ENCODE assay signal across 6 cellular contexts in the genomic region with DNA sequence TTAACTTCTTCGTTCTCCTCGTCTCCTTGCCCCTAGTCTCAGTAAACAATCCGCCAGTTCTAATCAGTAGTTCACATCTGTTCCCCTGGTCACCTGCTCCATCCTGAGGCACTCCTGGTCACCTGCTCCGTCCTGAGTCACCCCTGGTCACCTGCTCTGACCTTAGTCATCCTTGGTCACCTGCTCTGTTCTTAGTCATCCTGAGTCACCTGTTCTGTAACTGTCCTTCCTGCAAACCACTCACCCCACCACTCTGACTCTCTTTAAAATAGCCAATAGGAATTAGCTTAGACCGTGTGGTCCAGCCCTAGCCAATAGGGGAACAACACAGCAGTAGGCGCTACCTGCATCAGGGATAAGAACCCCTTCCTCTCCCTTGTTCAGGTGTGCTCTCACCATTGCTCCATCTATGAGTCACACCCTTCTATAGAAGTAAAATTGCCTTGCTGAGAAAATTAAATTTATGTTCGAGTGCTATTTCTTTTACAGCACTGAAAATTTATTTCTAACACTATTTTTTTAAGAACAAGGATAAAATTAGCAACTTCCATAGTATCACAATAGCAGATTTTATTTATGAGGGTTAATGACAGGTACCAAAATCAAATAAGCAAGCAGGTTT.
A peak's percentile ranks its signal among the peaks of the same experiment; 100 is the strongest.
DNase-seq lines count a peak whose midpoint lies in the region; ATAC-seq, FAIRE-seq and TF ChIP-seq lines count a peak whose summit lies in the region.
"Not testable (repeated sequence)": the region's sequence is repeated elsewhere in the genome, so short reads cannot be mapped to it uniquely, and the experiment has no call there.

No MANE protein-coding gene starts in this region.

- WGBS in K562 (ENCODE audit: insufficient coverage, low coverage, missing lambda C conversion rate) = 1% methylated on average over 6 of the region's 7 CpGs
- WGBS in esophagus muscularis mucosa = 92% methylated on average over 7 of the region's 7 CpGs
- 18% methylated on average over 7 of the region's 7 CpGs for WGBS in HepG2 (ENCODE audit: low lambda C conversion rate)

- CTCF ChIA-PET in HEK293 (lab: Yijun Ruan, JAX); K562 (lab: Yijun Ruan, JAX; ENCODE audit: low intra/inter-chr PET ratio); HepG2 (lab: Yijun Ruan, JAX; ENCODE audit: low intra/inter-chr PET ratio, low total read pairs): not testable (repeated sequence)

- not testable (repeated sequence) for H3K4me1 ChIP-seq in HEK293 (ENCODE audit: control insufficient read depth, insufficient read depth, low read length); K562 (replicated peaks in 1 of 2; ENCODE audit: control insufficient read depth in 2 of 2, insufficient read depth in 2 of 2, low read length in 2 of 2); esophagus muscularis mucosa
- H3K4me1 ChIP-seq in HepG2 (ENCODE audit: insufficient read depth, low read length) = peaks cover 51% of the 10 kb centered on the region

- H2AFZ ChIP-seq in K562 (ENCODE audit: low read depth, low read length); HepG2 (ENCODE audit: low read length): not testable (repeated sequence)

- H3K4me2 ChIP-seq in K562 (ENCODE audit: insufficient read depth, low read length); HepG2 (ENCODE audit: low read depth, low read length): not testable (repeated sequence)

- not testable (repeated sequence) for TF ChIP-seq RAD21 in K562 (CRISPR knock-in tag; conservative IDR thresholded peaks at IDR 0.05 in 1 of 2, IDR thresholded peaks at IDR 0.05 in 1 of 2); HepG2 (CRISPR knock-in tag; IDR thresholded peaks at IDR 0.05)

- TF ChIP-seq POLR2A in K562 (conservative IDR thresholded peaks at IDR 0.05); esophagus muscularis mucosa (IDR thresholded peaks at IDR 0.05; ENCODE audit: low read depth); HepG2 (IDR thresholded peaks at IDR 0.05; ENCODE audit: insufficient read depth in 1 of 2, low read depth in 2 of 2, low read length in 2 of 2): not testable (repeated sequence)

- not testable (repeated sequence) for H3K9ac ChIP-seq in K562 (ENCODE audit: insufficient read depth in 1 of 2, low read depth in 2 of 2, low read length in 2 of 2); HepG2 (ENCODE audit: insufficient read depth, low read depth, low read length)

- peak; percentile 0 for DNase-seq in RKO (ENCODE audit: low spot score)
- not testable (repeated sequence) for DNase-seq in K562 (ENCODE audit: extremely low read depth in 1 of 4, low spot score in 3 of 4); HepG2 (ENCODE audit: low spot score)
- DNase-seq in esophagus muscularis mucosa (ENCODE audit: extremely low spot score) = peak; percentile 47

- not testable (repeated sequence) for H3K9me3 ChIP-seq in HEK293 (ENCODE audit: control insufficient read depth, insufficient read depth, low read depth, low read length); K562 (replicated peaks; ENCODE audit: control insufficient read depth, insufficient read depth, low read depth, low read length)
- H3K9me3 ChIP-seq in esophagus muscularis mucosa = peaks cover 0 to 22% (median 9%) of the 10 kb centered on the region in 4 donors
- peaks cover 16% of the 10 kb centered on the region for H3K9me3 ChIP-seq in HepG2 (ENCODE audit: low read length)

- H3K4me3 ChIP-seq in HEK293 (ENCODE audit: low read depth, low read length); K562; esophagus muscularis mucosa; HepG2 (replicated peaks in 1 of 3; ENCODE audit: insufficient read depth in 1 of 3, low read depth in 2 of 3, low read length in 3 of 3): not testable (repeated sequence)

- POLR2A ChIA-PET in HEK293 (lab: Yijun Ruan, JAX); K562 (lab: Yijun Ruan, JAX); HepG2 (lab: Yijun Ruan, JAX): not testable (repeated sequence)

- not testable (repeated sequence) for ATAC-seq in K562, HepG2

- not testable (repeated sequence) for TF ChIP-seq CTCF in HEK293 (tag by site-specific recombination; IDR thresholded peaks at IDR 0.05); K562 (IDR thresholded peaks at IDR 0.05 in 2 of 3, conservative IDR thresholded peaks at IDR 0.05 in 1 of 3; ENCODE audit: insufficient read depth in 2 of 3, low read depth in 1 of 3, low read length in 3 of 3); esophagus muscularis mucosa (IDR thresholded peaks at IDR 0.05); HepG2 (CRISPR knock-in tag; IDR thresholded peaks at IDR 0.05)

- not testable (repeated sequence) for H3K27me3 ChIP-seq in K562 (ENCODE audit: control insufficient read depth in 2 of 2, insufficient read depth in 2 of 2, low read length in 2 of 2); esophagus muscularis mucosa; HepG2 (ENCODE audit: control insufficient read depth in 1 of 2, insufficient read depth in 2 of 2, low read length in 2 of 2)

- H3K36me3 ChIP-seq in HEK293 (ENCODE audit: control insufficient read depth in 2 of 2, insufficient read depth in 1 of 2, low read length in 2 of 2); K562 (ENCODE audit: control insufficient read depth, insufficient read depth, low read length); esophagus muscularis mucosa; HepG2 (replicated peaks in 1 of 2; ENCODE audit: control insufficient read depth in 1 of 2, insufficient read depth in 2 of 2, low read length in 2 of 2): not testable (repeated sequence)

- not testable (repeated sequence) for FAIRE-seq in K562 (lab: Jason Lieb, UNC); HepG2 (lab: Jason Lieb, UNC)

- not testable (repeated sequence) for H3K27ac ChIP-seq in HEK293 (ENCODE audit: extremely low read depth, low read depth, low read length); K562 (ENCODE audit: extremely low read depth, low read depth, low read length); esophagus muscularis mucosa (replicated peaks in 1 of 4); HepG2 (ENCODE audit: extremely low read length, insufficient read depth, low read length)
- H3K27ac ChIP-seq in temporal lobe (ENCODE audit: low read depth, low read length) = peak overlapping the region; percentile 52

- TF ChIP-seq EP300 in K562 (IDR thresholded peaks at IDR 0.05; ENCODE audit: low read length); esophagus muscularis mucosa (IDR thresholded peaks at IDR 0.05); HepG2 (IDR thresholded peaks at IDR 0.05; ENCODE audit: low read depth in 2 of 2, low read length in 2 of 2); HepG2 (CRISPR knock-in tag; IDR thresholded peaks at IDR 0.05; ENCODE audit: borderline replicate concordance): not testable (repeated sequence)

- in situ Hi-C loops in K562 (cut with MboI); HepG2 (cut with HindIII; ENCODE audit: extremely low pct_ligation_motif_present, low pct_unique_long_range_greater_than_20kb): not testable (repeated sequence)

- intact Hi-C loops in K562 (cut with micrococcal nuclease); esophagus muscularis mucosa (cut with DNase I); HepG2 (cut with micrococcal nuclease; ENCODE audit: unreplicated experiment): not testable (repeated sequence)

- not testable (repeated sequence) for H3K9me1 ChIP-seq in K562 (ENCODE audit: control insufficient read depth, insufficient read depth, low read length)

- H3K79me2 ChIP-seq in K562 (ENCODE audit: control insufficient read depth, insufficient read depth, low read length); HepG2 (ENCODE audit: insufficient read depth, low read length): not testable (repeated sequence)

- not testable (repeated sequence) for H4K20me1 ChIP-seq in K562 (replicated peaks; ENCODE audit: control insufficient read depth, insufficient read depth, low read length); HepG2 (ENCODE audit: insufficient read depth, low read length)

- BruUV-seq in K562 (replicated peaks; lab: Mats Ljungman, UMichigan); HepG2 (replicated peaks; lab: Mats Ljungman, UMichigan): not testable (repeated sequence)

TF ChIP-seq in HEK293, 187 proteins besides CTCF, POLR2A, EP300 and RAD21:
- TF ChIP-seq ZNF366 (tag by site-specific recombination; conservative IDR thresholded peaks at IDR 0.05) (peak; percentile 41; the same call in 1 of the 2 replicates), SETDB1 (IDR thresholded peaks at IDR 0.05; ENCODE audit: insufficient read length, low read length) (peak; percentile 95)

TF ChIP-seq in K562, 482 proteins besides CTCF, POLR2A, EP300 and RAD21 (continues in another document):
- TF ChIP-seq ZEB2 (IDR thresholded peaks at IDR 0.05) = peak; percentile 45; the same call in 1 of the 2 replicates

TF ChIP-seq in HepG2, 621 proteins besides CTCF, POLR2A, EP300 and RAD21:
- TF ChIP-seq, protein P1, sequence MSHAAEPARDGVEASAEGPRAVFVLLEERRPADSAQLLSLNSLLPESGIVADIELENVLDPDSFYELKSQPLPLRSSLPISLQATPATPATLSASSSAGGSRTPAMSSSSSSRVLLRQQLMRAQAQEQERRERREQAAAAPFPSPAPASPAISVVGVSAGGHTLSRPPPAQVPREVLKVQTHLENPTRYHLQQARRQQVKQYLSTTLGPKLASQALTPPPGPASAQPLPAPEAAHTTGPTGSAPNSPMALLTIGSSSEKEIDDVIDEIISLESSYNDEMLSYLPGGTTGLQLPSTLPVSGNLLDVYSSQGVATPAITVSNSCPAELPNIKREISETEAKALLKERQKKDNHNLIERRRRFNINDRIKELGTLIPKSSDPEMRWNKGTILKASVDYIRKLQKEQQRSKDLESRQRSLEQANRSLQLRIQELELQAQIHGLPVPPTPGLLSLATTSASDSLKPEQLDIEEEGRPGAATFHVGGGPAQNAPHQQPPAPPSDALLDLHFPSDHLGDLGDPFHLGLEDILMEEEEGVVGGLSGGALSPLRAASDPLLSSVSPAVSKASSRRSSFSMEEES (CRISPR knock-in tag; IDR thresholded peaks at IDR 0.05) = peak; percentile 64; the same call in 1 of the 2 replicates
- peak; percentile 80 for TF ChIP-seq FOSL2 (CRISPR knock-in tag; IDR thresholded peaks at IDR 0.05)
- peak; percentile 65; the same call in 1 of the 2 replicates for TF ChIP-seq ZNF562 (CRISPR knock-in tag; IDR thresholded peaks at IDR 0.05; ENCODE audit: borderline replicate concordance)
- TF ChIP-seq BHLHE40 (IDR thresholded peaks at IDR 0.05; ENCODE audit: low read length) = peak; percentile 47; the same call in 1 of the 2 replicates
TF ChIP-seq in HepG2: peak in this region for 4; not testable (repeated sequence) for 617.
